In genomic region chr1:180352021-180352420, GRCh38 we compare ENCODE assay signal across 33 cellular contexts.
DNase-seq lines count a peak whose midpoint lies in the region; ATAC-seq, FAIRE-seq and TF ChIP-seq lines count a peak whose summit lies in the region.
"Had no signal": no experiment of that assay in that cellular context is flagged by ENCODE, and none has a peak within 500 bp of the region (broad histone marks: within the 10 kb centered on the region; RNA-seq: fewer than 3 reads in every experiment).

No MANE protein-coding gene starts in this region.

- H4K20me1 ChIP-seq in HepG2 (ENCODE audit: insufficient read depth, low read length) (no peaks in the 10 kb centered on the region), IMR-90 (ENCODE audit: insufficient read depth, low read length) (peaks cover 14% of the 10 kb centered on the region; the same call in 1 of the 2 replicates), K562 (replicated peaks; ENCODE audit: control insufficient read depth, insufficient read depth, low read length) (no peaks in the 10 kb centered on the region)
- H4K20me1 ChIP-seq: BLaER1 had no signal

- no peaks in the 10 kb centered on the region for H3K27me3 ChIP-seq in HepG2 (ENCODE audit: control insufficient read depth in 1 of 2, insufficient read depth in 2 of 2, low read length in 2 of 2)
- H3K27me3 ChIP-seq in right lobe of liver: no peaks in the 10 kb centered on the region
- no peaks in the 10 kb centered on the region for H3K27me3 ChIP-seq in IMR-90 (ENCODE audit: control insufficient read depth, insufficient read depth, low read length)
- H3K27me3 ChIP-seq in K562 (ENCODE audit: control insufficient read depth in 2 of 2, insufficient read depth in 2 of 2, low read length in 2 of 2): no peaks in the 10 kb centered on the region
- H3K27me3 ChIP-seq in mesendoderm (ENCODE audit: insufficient read depth, low read length, poor library complexity): no peaks in the 10 kb centered on the region
- H3K27me3 ChIP-seq: BE2C; BLaER1; BLaER1 treated with 17β-estradiol and CSF1 and Interleukin-3, amounts not matched to agents 10 nM and 100 nM had no signal

- H3K18ac ChIP-seq in IMR-90 (ENCODE audit: low read depth, low read length): no peak overlapping the region
- H3K18ac ChIP-seq in mesendoderm (ENCODE audit: low read length): no peak overlapping the region

- POLR2A ChIA-PET in HepG2 (lab: Yijun Ruan, JAX): no interaction called here
- POLR2A ChIA-PET in IMR-90 (lab: Charles Lee; ENCODE audit: unreplicated experiment): no interaction called here
- POLR2A ChIA-PET in K562 (lab: Yijun Ruan, JAX): no interaction called here

- no peak overlapping the region for H4K91ac ChIP-seq in IMR-90 (ENCODE audit: insufficient read depth, low read depth, low read length)

- peaks cover 19% of the 10 kb centered on the region for H3K4me1 Mint-ChIP-seq in activated naive CD4-positive, alpha-beta T cell treated with anti-CD3 and anti-CD28 coated beads, Interleukin-2, amount 50 U/mL, for 24 hours

- WGBS in HepG2 (ENCODE audit: low lambda C conversion rate): 97% methylated on average over 4 of the region's 4 CpGs
- WGBS in right lobe of liver (ENCODE audit: insufficient coverage, low coverage, low lambda C conversion rate, missing lambda C conversion rate): 94% methylated on average over 4 of the region's 4 CpGs
- no CpG with 5 or more reads among the region's 4 CpGs for WGBS in IMR-90 (ENCODE audit: extremely low coverage in 2 of 2, insufficient read length in 1 of 2), 2 experiments
- 75% methylated on average over 4 of the region's 4 CpGs for WGBS in K562 (ENCODE audit: insufficient coverage, low coverage, missing lambda C conversion rate)
- no CpG with 5 or more reads among the region's 4 CpGs for WGBS in mesendoderm (ENCODE audit: extremely low coverage, insufficient coverage, low lambda C conversion rate)

- H2AK5ac ChIP-seq in IMR-90 (ENCODE audit: low read depth, low read length) (no peak overlapping the region), mesendoderm (ENCODE audit: low read length) (no peak overlapping the region)

- intact Hi-C loops in HepG2 (cut with micrococcal nuclease; ENCODE audit: unreplicated experiment) (no loop called here), right lobe of liver (cut with DNase I) (no loop called here), IMR-90 (cut with micrococcal nuclease) (no loop called here), K562 (cut with micrococcal nuclease) (loop anchor here (5.0 kb wide), 1 partner anchor 165 kb away; no protein-coding TSS in a partner anchor)

- H3K36me3 ChIP-seq in HepG2 (replicated peaks in 1 of 2; ENCODE audit: control insufficient read depth in 1 of 2, insufficient read depth in 2 of 2, low read length in 2 of 2) (no peaks in the 10 kb centered on the region), right lobe of liver (no peaks in the 10 kb centered on the region), IMR-90 (ENCODE audit: control insufficient read depth, insufficient read depth, low read length) (no peaks in the 10 kb centered on the region), K562 (ENCODE audit: control insufficient read depth, insufficient read depth, low read length) (no peaks in the 10 kb centered on the region), mesendoderm (ENCODE audit: control insufficient read depth, insufficient read depth, low read length) (no peaks in the 10 kb centered on the region)
- H3K36me3 ChIP-seq: BE2C had no signal

- no peak overlapping the region for H3K27ac ChIP-seq in HepG2 (ENCODE audit: extremely low read length, insufficient read depth, low read length)
- no peak overlapping the region for H3K27ac ChIP-seq in right lobe of liver
- no peak overlapping the region for H3K27ac ChIP-seq in IMR-90 (ENCODE audit: insufficient read depth, low read length)
- no peak overlapping the region for H3K27ac ChIP-seq in K562 (ENCODE audit: extremely low read depth, low read depth, low read length)
- H3K27ac ChIP-seq in mesendoderm (ENCODE audit: low read depth, low read length): no peak overlapping the region
- H3K27ac ChIP-seq: 22Rv1; A549; BLaER1; BLaER1 treated with 17β-estradiol and CSF1 and Interleukin-3, amounts not matched to agents 10 nM and 100 nM; C4-2B had no signal

- in situ Hi-C loops in HepG2 (cut with HindIII; ENCODE audit: extremely low pct_ligation_motif_present, low pct_unique_long_range_greater_than_20kb): no loop called here
- in situ Hi-C loops in IMR-90 (cut with MboI; ENCODE audit: low sequenced_read_pairs): no loop called here
- in situ Hi-C loops in K562 (cut with MboI): no loop called here

- TF ChIP-seq RAD21 in HepG2 (CRISPR knock-in tag; IDR thresholded peaks at IDR 0.05) (no peak), IMR-90 (IDR thresholded peaks at IDR 0.05; ENCODE audit: low read length) (no peak), K562 (CRISPR knock-in tag; conservative IDR thresholded peaks at IDR 0.05 in 1 of 2, IDR thresholded peaks at IDR 0.05 in 1 of 2) (no peak)

- H3K9me1 ChIP-seq in IMR-90 (ENCODE audit: insufficient read depth, low read length) (no peaks in the 10 kb centered on the region), K562 (ENCODE audit: control insufficient read depth, insufficient read depth, low read length) (no peaks in the 10 kb centered on the region)

- no peak overlapping the region for H2AK9ac ChIP-seq in IMR-90 (replicated peaks; ENCODE audit: low read depth, low read length, poor library complexity)

- H3K36me3 Mint-ChIP-seq in activated naive CD4-positive, alpha-beta T cell treated with anti-CD3 and anti-CD28 coated beads, Interleukin-2, amount 50 U/mL, for 24 hours: peaks cover 15% of the 10 kb centered on the region

- H3K27ac Mint-ChIP-seq in activated naive CD4-positive, alpha-beta T cell treated with anti-CD3 and anti-CD28 coated beads, Interleukin-2, amount 50 U/mL, for 24 hours: peak overlapping the region; percentile 41
- H3K27ac Mint-ChIP-seq: B cell; CD4-positive, alpha-beta T cell; CD8-positive, alpha-beta T cell had no signal

- H3K79me1 ChIP-seq in IMR-90 (ENCODE audit: low read depth in 1 of 2, low read length in 2 of 2) (peaks cover 4 to 24% of the 10 kb centered on the region in 2 experiments; a peak in 3 of 4 replicates), mesendoderm (ENCODE audit: low read length) (no peaks in the 10 kb centered on the region)

- H3K9ac ChIP-seq in HepG2 (ENCODE audit: insufficient read depth, low read depth, low read length) (no peak overlapping the region), IMR-90 (ENCODE audit: low read depth, low read length) (no peak overlapping the region), K562 (ENCODE audit: insufficient read depth in 1 of 2, low read depth in 2 of 2, low read length in 2 of 2) (no peak overlapping the region), mesendoderm (ENCODE audit: low read length) (no peak overlapping the region)
- H3K9ac ChIP-seq: BLaER1; BLaER1 treated with 17β-estradiol and CSF1 and Interleukin-3, amounts not matched to agents 10 nM and 100 nM had no signal

- no peak overlapping the region for H2AFZ ChIP-seq in HepG2 (ENCODE audit: low read length)
- H2AFZ ChIP-seq in IMR-90 (replicated peaks; ENCODE audit: low read length, poor library complexity): no peak overlapping the region
- no peak overlapping the region for H2AFZ ChIP-seq in K562 (ENCODE audit: low read depth, low read length)

- no peak for ATAC-seq in HepG2
- ATAC-seq in right lobe of liver: no peak
- ATAC-seq in IMR-90 (ENCODE audit: low read depth): no peak
- ATAC-seq in K562: no peak
- ATAC-seq: A549; CD8-positive, alpha-beta T cell had no signal

- TF ChIP-seq EP300 in HepG2 (IDR thresholded peaks at IDR 0.05; ENCODE audit: low read depth in 2 of 2, low read length in 2 of 2) (no peak), HepG2 (CRISPR knock-in tag; IDR thresholded peaks at IDR 0.05; ENCODE audit: borderline replicate concordance) (no peak), K562 (IDR thresholded peaks at IDR 0.05; ENCODE audit: low read length) (no peak)

- dilution Hi-C loops in IMR-90 (cut with HindIII; ENCODE audit: low sequenced_read_pairs, unreplicated experiment): no loop called here

- H3K56ac ChIP-seq in IMR-90 (ENCODE audit: extremely low read depth, insufficient read depth, low read length): no peak overlapping the region; the same call in 1 of the 2 replicates
- no peak overlapping the region for H3K56ac ChIP-seq in mesendoderm (ENCODE audit: low read length)

- H3K4me3 Mint-ChIP-seq in activated naive CD4-positive, alpha-beta T cell treated with anti-CD3 and anti-CD28 coated beads, Interleukin-2, amount 50 U/mL, for 24 hours: no peak overlapping the region
- H3K4me3 Mint-ChIP-seq: B cell; CD14-positive monocyte; CD4-positive, alpha-beta T cell; CD4-positive, CD25-positive, alpha-beta regulatory T cell; CD8-positive, alpha-beta memory T cell; CD8-positive, alpha-beta T cell had no signal

- H3K23ac ChIP-seq in IMR-90 (ENCODE audit: low read depth, low read length) (no peak overlapping the region), mesendoderm (ENCODE audit: low read length) (no peak overlapping the region)

- DNase-seq in activated naive CD4-positive, alpha-beta T cell treated with anti-CD3 and anti-CD28 coated beads, Interleukin-2, amount 50 U/mL, for 16 hours: no peak
- no peak for DNase-seq in HepG2 (ENCODE audit: low spot score)
- no peak for DNase-seq in right lobe of liver
- DNase-seq in IMR-90: no peak
- DNase-seq in K562 (ENCODE audit: extremely low read depth in 1 of 4, low spot score in 3 of 4): no peak
- DNase-seq in mesendoderm: no peak
- DNase-seq in NCI-H1694 (lab: John Stamatoyannopoulos, UW): no peak
- DNase-seq: 8988T; ACHN; AML-193; BE2C; C1 segment of cervical spinal cord; Caco-2; Calu3; CD4-positive, alpha-beta memory T cell; CD4-positive, alpha-beta T cell; CD8-positive, alpha-beta memory T cell; CD8-positive, alpha-beta T cell; DMS 273 treated with DMSO at 0.1 percent for 48 hours; DMS153; DMS53; DND-41; EL had no signal

- no peak overlapping the region for H3K14ac ChIP-seq in IMR-90 (replicated peaks; ENCODE audit: low read depth, low read length)

- no peak for FAIRE-seq in HepG2 (lab: Jason Lieb, UNC)
- FAIRE-seq in K562 (lab: Jason Lieb, UNC): no peak
- FAIRE-seq: A204.1, A549 had no signal

- H4K5ac ChIP-seq in IMR-90 (ENCODE audit: low read depth, low read length): no peak overlapping the region
- no peak overlapping the region for H4K5ac ChIP-seq in mesendoderm (ENCODE audit: low read length)

- no peaks in the 10 kb centered on the region for H3K9me3 ChIP-seq in HepG2 (ENCODE audit: low read length)
- no peaks in the 10 kb centered on the region for H3K9me3 ChIP-seq in right lobe of liver
- H3K9me3 ChIP-seq in IMR-90 (ENCODE audit: control insufficient read depth, insufficient read depth, low read length): no peaks in the 10 kb centered on the region
- no peaks in the 10 kb centered on the region for H3K9me3 ChIP-seq in K562 (replicated peaks; ENCODE audit: control insufficient read depth, insufficient read depth, low read depth, low read length)
- H3K9me3 ChIP-seq: A549, BE2C, BLaER1, Caco-2 had no signal

- H2BK15ac ChIP-seq in IMR-90 (ENCODE audit: low read depth, low read length) (no peak overlapping the region), mesendoderm (replicated peaks; ENCODE audit: low read depth) (no peak overlapping the region)

- H3K79me2 ChIP-seq in HepG2 (ENCODE audit: insufficient read depth, low read length) (no peaks in the 10 kb centered on the region), K562 (ENCODE audit: control insufficient read depth, insufficient read depth, low read length) (no peaks in the 10 kb centered on the region), mesendoderm (ENCODE audit: control insufficient read depth, insufficient read depth, low read length) (no peaks in the 10 kb centered on the region)

- TF ChIP-seq POLR2A in HepG2 (IDR thresholded peaks at IDR 0.05; ENCODE audit: insufficient read depth in 1 of 2, low read depth in 2 of 2, low read length in 2 of 2): no peak
- no peak for TF ChIP-seq POLR2A in right lobe of liver (IDR thresholded peaks at IDR 0.05)
- no peak for TF ChIP-seq POLR2A in IMR-90 (IDR thresholded peaks at IDR 0.05; ENCODE audit: low read depth, low read length)
- no peak for TF ChIP-seq POLR2A in K562 (conservative IDR thresholded peaks at IDR 0.05)

- CTCF ChIA-PET in HepG2 (lab: Yijun Ruan, JAX; ENCODE audit: low intra/inter-chr PET ratio, low total read pairs): no interaction called here
- CTCF ChIA-PET in IMR-90 (lab: Yijun Ruan, JAX): no interaction called here
- CTCF ChIA-PET in K562 (lab: Yijun Ruan, JAX; ENCODE audit: low intra/inter-chr PET ratio): no interaction called here

- no TSS peak for BruUV-seq in HepG2 (replicated peaks; lab: Mats Ljungman, UMichigan)
- BruUV-seq in IMR-90 (replicated peaks; lab: Mats Ljungman, UMichigan): no TSS peak
- no TSS peak for BruUV-seq in K562 (replicated peaks; lab: Mats Ljungman, UMichigan)

- H4K8ac ChIP-seq in IMR-90 (ENCODE audit: low read depth in 2 of 2, low read length in 2 of 2) (no peak overlapping the region), mesendoderm (ENCODE audit: low read depth, low read length) (no peak overlapping the region)

- H2BK20ac ChIP-seq in IMR-90 (ENCODE audit: low read depth, low read length): no peak overlapping the region

- H2BK5ac ChIP-seq in IMR-90 (ENCODE audit: low read depth, low read length, poor library complexity, severe bottlenecking): no peak overlapping the region
- no peak overlapping the region for H2BK5ac ChIP-seq in mesendoderm (ENCODE audit: low read length)

- H3K9me3 Mint-ChIP-seq in activated naive CD4-positive, alpha-beta T cell treated with anti-CD3 and anti-CD28 coated beads, Interleukin-2, amount 50 U/mL, for 24 hours: peaks cover 5% of the 10 kb centered on the region
- H3K9me3 Mint-ChIP-seq: CD4-positive, alpha-beta T cell; CD4-positive, CD25-positive, alpha-beta regulatory T cell; CD8-positive, alpha-beta T cell had no signal

- TF ChIP-seq CTCF in HepG2 (CRISPR knock-in tag; IDR thresholded peaks at IDR 0.05) (no peak), right lobe of liver (IDR thresholded peaks at IDR 0.05) (no peak), IMR-90 (conservative IDR thresholded peaks at IDR 0.05; ENCODE audit: low read depth, low read length) (no peak), K562 (IDR thresholded peaks at IDR 0.05 in 2 of 3, conservative IDR thresholded peaks at IDR 0.05 in 1 of 3; ENCODE audit: insufficient read depth in 2 of 3, low read depth in 1 of 3, low read length in 3 of 3) (no peak)

- no peaks in the 10 kb centered on the region for H3K27me3 Mint-ChIP-seq in activated naive CD4-positive, alpha-beta T cell treated with anti-CD3 and anti-CD28 coated beads, Interleukin-2, amount 50 U/mL, for 24 hours
- H3K27me3 Mint-ChIP-seq: B cell; CD4-positive, alpha-beta memory T cell; CD4-positive, alpha-beta T cell; CD4-positive, CD25-positive, alpha-beta regulatory T cell; CD8-positive, alpha-beta memory T cell had no signal

- H2BK120ac ChIP-seq in IMR-90 (ENCODE audit: low read depth, low read length) (no peak overlapping the region), mesendoderm (ENCODE audit: low read depth, low read length) (no peak overlapping the region)

- H3K4me3 ChIP-seq in HepG2 (replicated peaks in 1 of 3; ENCODE audit: insufficient read depth in 1 of 3, low read depth in 2 of 3, low read length in 3 of 3) (no peak overlapping the region), right lobe of liver (no peak overlapping the region), IMR-90 (ENCODE audit: insufficient read depth, low read depth, low read length) (no peak overlapping the region), K562 (no peak overlapping the region), mesendoderm (ENCODE audit: low read length) (no peak overlapping the region)
- H3K4me3 ChIP-seq: A549; BLaER1; BLaER1 treated with 17β-estradiol and CSF1 and Interleukin-3, amounts not matched to agents 10 nM and 100 nM had no signal

- H3K4me2 ChIP-seq in HepG2 (ENCODE audit: low read depth, low read length): no peak overlapping the region
- no peak overlapping the region for H3K4me2 ChIP-seq in IMR-90 (ENCODE audit: low read depth, low read length)
- H3K4me2 ChIP-seq in K562 (ENCODE audit: insufficient read depth, low read length): no peak overlapping the region
- no peak overlapping the region for H3K4me2 ChIP-seq in mesendoderm (ENCODE audit: low read length)
- H3K4me2 ChIP-seq: A549; BLaER1; BLaER1 treated with 17β-estradiol and CSF1 and Interleukin-3, amounts not matched to agents 10 nM and 100 nM had no signal

- H3K4me1 ChIP-seq in HepG2 (ENCODE audit: insufficient read depth, low read length) (no peaks in the 10 kb centered on the region), right lobe of liver (no peaks in the 10 kb centered on the region), IMR-90 (ENCODE audit: control insufficient read depth, insufficient read depth, low read length) (0 out of 2 replicates have a peak, but pooled peaks cover 3% of the 10 kb centered on the region), K562 (replicated peaks in 1 of 2; ENCODE audit: control insufficient read depth in 2 of 2, insufficient read depth in 2 of 2, low read length in 2 of 2) (no peaks in the 10 kb centered on the region), mesendoderm (ENCODE audit: control insufficient read depth, low read depth, low read length) (no peaks in the 10 kb centered on the region)
- H3K4me1 ChIP-seq: A549, BLaER1, Caco-2 had no signal

- H3K4ac ChIP-seq in IMR-90 (ENCODE audit: low read depth, low read length) (no peak overlapping the region), mesendoderm (ENCODE audit: low read depth, low read length) (no peak overlapping the region)
